Comparison of ENCODE assay signal across 26 cellular contexts in the genomic region with DNA sequence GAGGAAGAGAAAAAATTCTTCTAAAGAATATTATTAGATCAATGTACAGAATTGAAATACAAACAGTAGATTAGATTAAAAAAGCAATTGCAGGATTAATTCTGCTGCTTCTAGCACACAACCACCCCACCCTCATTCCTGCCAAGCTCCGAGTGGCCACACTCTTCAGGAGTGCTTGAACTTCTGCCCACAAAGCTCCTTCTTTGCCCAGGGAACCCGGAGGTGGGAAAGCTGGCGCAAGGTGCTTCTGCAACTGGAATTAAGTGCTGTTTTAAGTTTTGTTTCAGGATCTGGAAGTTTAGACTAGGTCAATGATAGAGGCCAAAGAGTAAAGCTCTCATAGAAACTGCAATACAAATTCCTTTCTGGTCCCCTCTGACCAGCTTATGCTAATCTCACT.
"Had no signal": no experiment of that assay in that cellular context is flagged by ENCODE, and none has a peak within 500 bp of the region (broad histone marks: within the 10 kb centered on the region; RNA-seq: fewer than 3 reads in every experiment).

No MANE protein-coding gene starts in this region.

- H3K4me1 ChIP-seq: Peyer's patch, SJCRH30 had no signal

- H3K9ac ChIP-seq: SK-N-SH had no signal

- DNase-seq: activated CD4-positive, alpha-beta T cell treated with anti-CD3 and anti-CD28 coated beads for 36 hours; activated CD4-positive, alpha-beta T cell treated with anti-CD3 and anti-CD28 coated beads, Interleukin-2, amount 50 U/mL, for 1 hour; activated CD8-positive, alpha-beta memory T cell treated with anti-CD3 and anti-CD28 coated beads, Interleukin-2, amount 50 U/mL, for 4 hours; activated CD8-positive, alpha-beta T cell treated with anti-CD3 and anti-CD28 coated beads for 36 hours; activated gamma-delta T cell treated with Interleukin-2 at 50 U/mL for 16 hours; activated naive CD4-positive, alpha-beta T cell treated with anti-CD3 and anti-CD28 coated beads, Interleukin-2, amount 10 ng/mL, durations not matched to agents 7 days and 5 days; activated naive CD8-positive, alpha-beta T cell treated with anti-CD3 and anti-CD28 coated beads for 36 hours; activated T-cell treated with anti-CD3 and anti-CD28 coated beads, Interleukin-2, amount 50 U/mL, for 72 hours; brain microvascular endothelial cell; Karpas-422; NCI-H1092; NCI-H2171; NCI-H2227 treated with DMSO at 0.1 percent for 48 hours; NCI-H446 treated with DMSO at 0.1 percent for 48 hours; NCI-H526; NCI-H774; NK-92 treated with Interleukin-12 subunit alpha and Interleukin-12 subunit beta, amount 100 ng/mL, for 24 hours; OCI-M1; Peyer's patch; Right ventricle myocardium superior; SJCRH30; SK-N-SH; T-helper 1 cell; WERI-Rb-1 had no signal

- H3K4me2 ChIP-seq: SK-N-SH had no signal

- ATAC-seq: activated CD4-positive, alpha-beta T cell treated with anti-CD3 and anti-CD28 coated beads for 36 hours; activated CD8-positive, alpha-beta T cell treated with anti-CD3 and anti-CD28 coated beads for 36 hours; activated T-cell treated with anti-CD3 and anti-CD28 coated beads, Interleukin-2, amount 50 U/mL, for 72 hours had no signal

- H3K4me3 ChIP-seq: cardiac muscle cell, Peyer's patch, SJCRH30 had no signal

- H3K9me3 ChIP-seq: Peyer's patch, SJCRH30, SK-N-SH had no signal

- H3K27ac ChIP-seq: brain microvascular endothelial cell, cardiac muscle cell, Peyer's patch, RWPE1, SJCRH30, WERI-Rb-1 had no signal

- H3K36me3 ChIP-seq: brain microvascular endothelial cell, cardiac muscle cell, Peyer's patch, SJCRH30, WERI-Rb-1 had no signal

- H3K27me3 ChIP-seq: brain microvascular endothelial cell, cardiac muscle cell, Peyer's patch, SJCRH30 had no signal
